In the genomic region with DNA sequence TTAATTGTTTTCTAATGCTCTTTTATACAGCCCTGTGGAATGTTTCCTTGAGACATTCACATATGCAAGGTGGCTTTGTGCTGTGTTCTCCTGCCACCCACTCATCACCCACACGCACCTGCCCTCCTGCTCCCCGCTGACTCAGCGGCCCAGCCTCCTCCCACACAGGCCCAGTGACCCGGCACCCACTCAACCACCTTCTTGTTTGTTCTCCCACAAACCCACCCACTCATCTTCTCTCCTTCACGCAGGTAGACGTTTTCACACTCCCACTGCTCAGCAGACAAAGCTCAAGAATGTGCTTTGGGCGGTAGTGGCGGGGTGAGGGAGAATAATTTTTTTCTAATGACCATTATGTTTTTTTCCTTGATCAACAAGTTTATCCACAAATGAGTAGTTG, we compare ENCODE assay signal across 11 cellular contexts. TPM values are rescaled to one million over a fixed set of nuclear protein-coding genes. Genes with fewer than 3 reads are reported as not detected.
DNase-seq lines count a peak whose midpoint lies in the region; ATAC-seq lines count a peak whose summit lies in the region.
"Had no signal": no experiment of that assay in that cellular context is flagged by ENCODE, and none has a peak within 500 bp of the region (broad histone marks: within the 10 kb centered on the region; RNA-seq: fewer than 3 reads in every experiment).

No MANE protein-coding gene starts in this region.

- H3K4me3 ChIP-seq in HAP-1: no peak overlapping the region
- H3K4me3 ChIP-seq: pancreas had no signal

- peaks cover 3% of the 10 kb centered on the region for H3K36me3 Mint-ChIP-seq in activated T-cell treated with anti-CD3 and anti-CD28 coated beads, Interleukin-2, amount 50 U/mL, for 24 hours (ENCODE audit: low read depth)
- peaks cover 19% of the 10 kb centered on the region for H3K36me3 Mint-ChIP-seq in natural killer cell treated with Interleukin-12 subunit alpha and Interleukin-12 subunit beta and Interleukin-15 and Interleukin-18, amount 100 ng/mL, for 72 hours

- no peaks in the 10 kb centered on the region for H3K27me3 Mint-ChIP-seq in activated T-cell treated with anti-CD3 and anti-CD28 coated beads, Interleukin-2, amount 50 U/mL, for 24 hours
- H3K27me3 Mint-ChIP-seq in natural killer cell treated with Interleukin-12 subunit alpha and Interleukin-12 subunit beta and Interleukin-15 and Interleukin-18, amount 100 ng/mL, for 72 hours: no peaks in the 10 kb centered on the region

- H3K4me1 Mint-ChIP-seq in activated T-cell treated with anti-CD3 and anti-CD28 coated beads, Interleukin-2, amount 50 U/mL, for 24 hours (ENCODE audit: low read depth): peaks cover 30% of the 10 kb centered on the region
- H3K4me1 Mint-ChIP-seq in natural killer cell treated with Interleukin-12 subunit alpha and Interleukin-12 subunit beta and Interleukin-15 and Interleukin-18, amount 100 ng/mL, for 72 hours (ENCODE audit: low read depth in 2 of 2): peaks cover 9 to 10% of the 10 kb centered on the region in 2 donors

- H3K36me3 ChIP-seq in HAP-1 (replicated peaks): no peaks in the 10 kb centered on the region
- H3K36me3 ChIP-seq: pancreas had no signal

- no peak for ATAC-seq in natural killer cell treated with Interleukin-12 subunit alpha and Interleukin-12 subunit beta and Interleukin-15 and Interleukin-18, amount 100 ng/mL, for 72 hours
- peak; percentile 36 for ATAC-seq in stimulated activated naive CD8-positive, alpha-beta T cell treated with anti-CD3 and anti-CD28 coated beads, Interleukin-15, Interleukin-2, amounts not matched to agents 100 U/mL and 50 U/mL, for 24 hours
- no peak for ATAC-seq in GM21447 (IDR thresholded peaks at IDR 0.05; ENCODE audit: unreplicated experiment)
- ATAC-seq: SK-N-SH treated with all-trans-retinoic acid at 6 μM for 48 hours had no signal

- H3K27me3 ChIP-seq in HAP-1 (ENCODE audit: low read depth): no peaks in the 10 kb centered on the region
- H3K27me3 ChIP-seq: pancreas had no signal

- in situ Hi-C loops in HAP-1 (cut with MboI; ENCODE audit: low sequenced_read_pairs): no loop called here

- no peaks in the 10 kb centered on the region for H3K4me1 ChIP-seq in HAP-1
- H3K4me1 ChIP-seq: pancreas had no signal

- H3K9me3 ChIP-seq in HAP-1: peaks cover 1% of the 10 kb centered on the region; the same call in 1 of the 2 replicates
- H3K9me3 ChIP-seq: pancreas had no signal

- DNase-seq in activated CD8-positive, alpha-beta memory T cell treated with anti-CD3 and anti-CD28 coated beads, Interleukin-2, amount 50 U/mL, for 1 hour (ENCODE audit: extremely low read depth): peak; percentile 11
- no peak for DNase-seq in activated CD8-positive, alpha-beta memory T cell treated with anti-CD3 and anti-CD28 coated beads, Interleukin-2, amount 50 U/mL, for 48 hours
- DNase-seq in activated T-cell treated with anti-CD3 and anti-CD28 coated beads, Interleukin-2, amount 50 U/mL, for 24 hours: peak; percentile 47
- DNase-seq in natural killer cell treated with Interleukin-12 subunit alpha and Interleukin-12 subunit beta and Interleukin-15 and Interleukin-18, amount 100 ng/mL, for 72 hours (ENCODE audit: low spot score): no peak
- DNase-seq in stimulated activated naive CD8-positive, alpha-beta T cell treated with anti-CD3 and anti-CD28 coated beads, Interleukin-15, Interleukin-2, amounts not matched to agents 100 U/mL and 50 U/mL, for 24 hours: peak; percentile 15
- DNase-seq in HAP-1 (ENCODE audit: low spot score in 2 of 2): no peak
- DNase-seq in NK-92 treated with Interleukin-12 subunit alpha and Interleukin-12 subunit beta, amount 100 ng/mL, for 24 hours (lab: John Stamatoyannopoulos, UW): no peak
- DNase-seq: aorta, pancreas had no signal

- H3K9me3 Mint-ChIP-seq in activated T-cell treated with anti-CD3 and anti-CD28 coated beads, Interleukin-2, amount 50 U/mL, for 24 hours: peaks cover 28% of the 10 kb centered on the region
- peaks cover 3% of the 10 kb centered on the region for H3K9me3 Mint-ChIP-seq in natural killer cell treated with Interleukin-12 subunit alpha and Interleukin-12 subunit beta and Interleukin-15 and Interleukin-18, amount 100 ng/mL, for 72 hours

- H3K27ac Mint-ChIP-seq in activated T-cell treated with anti-CD3 and anti-CD28 coated beads, Interleukin-2, amount 50 U/mL, for 24 hours: peak overlapping the region; percentile 83
- H3K27ac Mint-ChIP-seq in natural killer cell treated with Interleukin-12 subunit alpha and Interleukin-12 subunit beta and Interleukin-15 and Interleukin-18, amount 100 ng/mL, for 72 hours: peak overlapping the region; percentile 17 to 57

- H3K4me3 Mint-ChIP-seq in activated T-cell treated with anti-CD3 and anti-CD28 coated beads, Interleukin-2, amount 50 U/mL, for 24 hours: peak overlapping the region; percentile 16
- no peak overlapping the region for H3K4me3 Mint-ChIP-seq in natural killer cell treated with Interleukin-12 subunit alpha and Interleukin-12 subunit beta and Interleukin-15 and Interleukin-18, amount 100 ng/mL, for 72 hours

RNA-seq across cellular contexts. Expression of gene NEMP2, which starts 28.6 kb away (rescaled TPM):
- 1 to 10 TPM; 8.3 to 9.4 TPM for total RNA-seq in natural killer cell treated with Interleukin-12 subunit alpha and Interleukin-12 subunit beta and Interleukin-15 and Interleukin-18, amount 100 ng/mL, for 72 hours

Comparison
In these comparisons a context has a peak if more than half of its experiments do, and no peak if none do; other contexts are left out.
1. DNase-seq: peak in activated CD8-positive, alpha-beta memory T cell treated with anti-CD3 and anti-CD28 coated beads, Interleukin-2, amount 50 U/mL, for 1 hour (single experiment), activated T-cell treated with anti-CD3 and anti-CD28 coated beads, Interleukin-2, amount 50 U/mL, for 24 hours (single experiment) and stimulated activated naive CD8-positive, alpha-beta T cell treated with anti-CD3 and anti-CD28 coated beads, Interleukin-15, Interleukin-2, amounts not matched to agents 100 U/mL and 50 U/mL, for 24 hours (single experiment); none in activated CD8-positive, alpha-beta memory T cell treated with anti-CD3 and anti-CD28 coated beads, Interleukin-2, amount 50 U/mL, for 48 hours (single experiment), natural killer cell treated with Interleukin-12 subunit alpha and Interleukin-12 subunit beta and Interleukin-15 and Interleukin-18, amount 100 ng/mL, for 72 hours (single experiment), HAP-1 (0 of 2) and NK-92 treated with Interleukin-12 subunit alpha and Interleukin-12 subunit beta, amount 100 ng/mL, for 24 hours (single experiment).